11 cellular contexts compared by ENCODE assay signal in the genomic region with DNA sequence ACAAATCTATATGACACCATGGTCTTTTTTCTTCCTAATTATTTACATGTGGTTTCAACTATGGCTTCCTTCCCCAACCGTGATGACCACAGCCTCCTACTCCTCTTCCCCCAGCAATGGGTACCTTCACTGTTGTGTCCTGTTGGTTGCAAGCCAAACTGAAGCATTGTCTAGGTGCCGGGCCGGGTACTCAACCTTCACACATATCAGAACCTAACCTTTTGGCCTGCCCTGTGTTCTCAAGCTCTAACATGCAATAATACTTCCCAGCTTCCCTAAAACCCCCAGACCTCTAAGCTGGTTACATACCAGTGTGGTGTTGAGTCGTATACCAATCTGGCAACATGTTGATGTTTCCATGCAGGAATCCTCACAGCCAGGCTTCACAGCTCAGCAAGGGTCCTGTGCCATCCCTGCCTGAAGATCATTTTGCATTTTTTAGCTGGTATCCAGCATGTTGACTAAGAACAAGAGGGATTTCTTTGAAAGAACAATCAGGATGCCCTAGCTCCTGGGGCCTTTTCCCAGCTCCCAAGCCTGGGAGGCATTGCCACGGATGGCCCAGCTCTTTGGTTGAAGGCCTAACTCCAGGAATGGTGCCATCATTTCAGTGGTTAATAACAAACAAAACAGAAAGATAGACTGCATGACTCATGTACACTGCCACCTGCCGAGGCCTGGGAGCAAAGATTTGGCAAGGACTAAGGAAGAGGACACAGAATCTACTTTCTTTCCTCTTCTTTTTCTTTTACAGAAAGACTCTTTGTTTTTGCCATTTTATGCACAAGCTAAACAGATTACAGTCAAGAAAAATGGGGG.
A peak's percentile ranks its signal among the peaks of the same experiment; 100 is the strongest.
DNase-seq lines count a peak whose midpoint lies in the region; ATAC-seq, FAIRE-seq and TF ChIP-seq lines count a peak whose summit lies in the region.
"Had no signal": no experiment of that assay in that cellular context is flagged by ENCODE, and none has a peak within 500 bp of the region (broad histone marks: within the 10 kb centered on the region; RNA-seq: fewer than 3 reads in every experiment).

No MANE protein-coding gene starts in this region.

- no peak overlapping the region for H3K4me3 ChIP-seq in fibroblast of mammary gland (ENCODE audit: control insufficient read depth, low read depth, low read length)
- H3K4me3 ChIP-seq: stomach had no signal

- TF ChIP-seq CTCF in fibroblast of mammary gland (conservative IDR thresholded peaks at IDR 0.05; ENCODE audit: control insufficient read depth, insufficient read depth, low read depth, low read length) (peak; percentile 31), D721Med (IDR thresholded peaks at IDR 0.05; ENCODE audit: insufficient read depth, missing control alignments) (no peak)

- FAIRE-seq in D721Med (lab: Jason Lieb, UNC): no peak
- FAIRE-seq: TTC549 had no signal

- intact Hi-C loops in posterior cingulate gyrus (cut with DNase I): loop anchor here (10.0 kb wide), 1 partner anchor 370 kb away; a partner anchor contains a TSS

- no peak for ATAC-seq in HG03097 (IDR thresholded peaks at IDR 0.05; ENCODE audit: low FRiP score, unreplicated experiment)

- DNase-seq in ELR (ENCODE audit: low read depth) (peak; percentile 26), RPMI7951 (ENCODE audit: low read depth) (peak; percentile 97), fibroblast of mammary gland (ENCODE audit: low read depth) (peak; percentile 88), posterior cingulate gyrus (peak in 8 of 10 donors; percentile 13 to 91 (median 43)), D721Med (ENCODE audit: insufficient read length, low spot score) (no peak), iPS-NIHi11 (ENCODE audit: low spot score) (no peak), T-helper 9 cell (no peak)
- DNase-seq: activated effector memory CD4-positive, alpha-beta T cell treated with Interleukin-2 at 50 U/mL for 16 hours; stomach had no signal

Comparison
In these comparisons a context has a peak if more than half of its experiments do, and no peak if none do; other contexts are left out.
1. DNase-seq: peak in ELR (single experiment), RPMI7951 (single experiment), fibroblast of mammary gland (single experiment) and posterior cingulate gyrus (8 of 10); none in D721Med (single experiment), iPS-NIHi11 (single experiment) and T-helper 9 cell (single experiment).